Comparison of ENCODE assay signal across 16 cellular contexts in genomic region chr20:64239449-64240242, GRCh38.
"Had no signal": no experiment of that assay in that cellular context is flagged by ENCODE, and none has a peak within 500 bp of the region (broad histone marks: within the 10 kb centered on the region; RNA-seq: fewer than 3 reads in every experiment).

No MANE protein-coding gene starts in this region.

- H3K27ac Mint-ChIP-seq: activated CD4-positive, alpha-beta memory T cell treated with anti-CD3 and anti-CD28 coated beads, Interleukin-2, amount 10 ng/mL, durations not matched to agents 7 days and 5 days; activated CD4-positive, alpha-beta T cell treated with anti-CD3 and anti-CD28 coated beads for 36 hours; endodermal cell; immature natural killer cell; memory B cell; T-cell had no signal

- H3K36me3 Mint-ChIP-seq: activated naive CD4-positive, alpha-beta T cell treated with anti-CD3 and anti-CD28 coated beads, Interleukin-2, amount 50 U/mL, for 72 hours; immature natural killer cell; memory B cell; T-cell had no signal

- H3K4me1 ChIP-seq: pancreas, suprapubic skin, upper lobe of left lung had no signal

- H3K4me3 Mint-ChIP-seq: activated CD4-positive, alpha-beta memory T cell treated with anti-CD3 and anti-CD28 coated beads, Interleukin-2, amount 10 ng/mL, durations not matched to agents 7 days and 5 days; activated CD4-positive, alpha-beta T cell treated with anti-CD3 and anti-CD28 coated beads for 36 hours; endodermal cell; immature natural killer cell; memory B cell; neural crest cell; T-cell had no signal

- H3K27ac ChIP-seq: pancreas, SK-N-MC, suprapubic skin, upper lobe of left lung had no signal

- DNase-seq: activated CD4-positive, alpha-beta memory T cell treated with anti-CD3 and anti-CD28 coated beads, Interleukin-2, amount 10 ng/mL, durations not matched to agents 7 days and 5 days; activated CD4-positive, alpha-beta T cell treated with anti-CD3 and anti-CD28 coated beads for 36 hours; endodermal cell; immature natural killer cell; left colon; small intestine; stimulated activated naive CD4-positive, alpha-beta T cell; T1000 had no signal

- H3K27me3 ChIP-seq: pancreas, upper lobe of left lung had no signal

- H3K9me3 ChIP-seq: pancreas, suprapubic skin, upper lobe of left lung had no signal

- H3K4me1 Mint-ChIP-seq: activated CD4-positive, alpha-beta memory T cell treated with anti-CD3 and anti-CD28 coated beads, Interleukin-2, amount 10 ng/mL, durations not matched to agents 7 days and 5 days; activated CD4-positive, alpha-beta T cell treated with anti-CD3 and anti-CD28 coated beads for 36 hours; endodermal cell; immature natural killer cell had no signal

- ATAC-seq: activated CD4-positive, alpha-beta T cell treated with anti-CD3 and anti-CD28 coated beads for 36 hours; activated naive CD4-positive, alpha-beta T cell treated with anti-CD3 and anti-CD28 coated beads, Interleukin-2, amount 50 U/mL, for 72 hours; left colon; pancreas; T-cell had no signal

- H3K4me3 ChIP-seq: pancreas, SK-N-MC, suprapubic skin, upper lobe of left lung had no signal

- H3K36me3 ChIP-seq: pancreas, suprapubic skin, upper lobe of left lung had no signal

- H3K9me3 Mint-ChIP-seq: activated CD4-positive, alpha-beta memory T cell treated with anti-CD3 and anti-CD28 coated beads, Interleukin-2, amount 10 ng/mL, durations not matched to agents 7 days and 5 days; activated naive CD4-positive, alpha-beta T cell treated with anti-CD3 and anti-CD28 coated beads, Interleukin-2, amount 50 U/mL, for 72 hours; memory B cell; neural crest cell; T-cell had no signal
